26 cellular contexts compared by ENCODE assay signal in the genomic region with DNA sequence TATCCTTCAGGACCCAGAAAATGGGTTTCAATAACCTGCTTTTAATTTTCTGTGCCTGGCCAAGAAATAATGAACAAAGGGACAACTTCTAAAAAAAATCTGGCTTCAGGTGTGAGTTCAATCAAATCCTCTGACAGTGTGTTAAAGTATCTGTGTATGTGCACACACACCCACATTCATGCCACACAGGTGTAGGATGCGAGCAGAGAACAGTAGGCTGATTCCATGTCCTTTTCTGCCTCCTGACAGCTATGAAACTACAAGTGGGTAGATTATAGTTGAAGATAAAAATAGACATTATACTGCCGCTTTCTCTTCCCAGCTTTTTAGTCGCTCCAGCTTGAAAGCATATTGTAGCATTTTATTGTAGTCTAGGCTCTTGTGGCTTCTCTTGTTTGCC.
"Had no signal": no experiment of that assay in that cellular context is flagged by ENCODE, and none has a peak within 500 bp of the region (broad histone marks: within the 10 kb centered on the region; RNA-seq: fewer than 3 reads in every experiment).

No MANE protein-coding gene starts in this region.

- H3K4me3 Mint-ChIP-seq: activated CD4-positive, alpha-beta memory T cell treated with anti-CD3 and anti-CD28 coated beads for 36 hours; activated CD4-positive, alpha-beta T cell treated with anti-CD3 and anti-CD28 coated beads for 36 hours; activated CD4-positive, alpha-beta T cell treated with anti-CD3 and anti-CD28 coated beads, Interleukin-2, amount 10 ng/mL, durations not matched to agents 24 days and 14 days; activated CD8-positive, alpha-beta memory T cell treated with anti-CD3 and anti-CD28 coated beads, Interleukin-2, amount 10 ng/mL, durations not matched to agents 7 days and 5 days; activated CD8-positive, alpha-beta T cell treated with anti-CD3 and anti-CD28 coated beads, Interleukin-2, amount 10 ng/mL, durations not matched to agents 7 days and 5 days; activated naive CD4-positive, alpha-beta T cell treated with anti-CD3 and anti-CD28 coated beads, Interleukin-2, amount 10 ng/mL, durations not matched to agents 7 days and 5 days; activated naive CD8-positive, alpha-beta T cell treated with anti-CD3 and anti-CD28 coated beads, Interleukin-2, amount 10 ng/mL, durations not matched to agents 7 days and 5 days; activated T-cell treated with anti-CD3 and anti-CD28 coated beads, Interleukin-2, amount 50 U/mL, for 24 hours; activated T-cell treated with anti-CD3 and anti-CD28 coated beads, Interleukin-2, amount 50 U/mL, for 72 hours had no signal

- ATAC-seq: activated CD4-positive, alpha-beta T cell treated with anti-CD3 and anti-CD28 coated beads for 36 hours; activated CD8-positive, alpha-beta memory T cell treated with anti-CD3 and anti-CD28 coated beads, Interleukin-2, amount 10 ng/mL, durations not matched to agents 7 days and 5 days; activated CD8-positive, alpha-beta T cell treated with anti-CD3 and anti-CD28 coated beads, Interleukin-2, amount 10 ng/mL, durations not matched to agents 7 days and 5 days; activated naive CD4-positive, alpha-beta T cell treated with anti-CD3 and anti-CD28 coated beads, Interleukin-2, amount 50 U/mL, for 72 hours; activated T-cell treated with anti-CD3 and anti-CD28 coated beads, Interleukin-2, amount 50 U/mL, for 72 hours; foreskin keratinocyte; gastrocnemius medialis had no signal

- H3K4me1 Mint-ChIP-seq: activated CD4-positive, alpha-beta T cell treated with anti-CD3 and anti-CD28 coated beads for 36 hours; activated CD4-positive, alpha-beta T cell treated with anti-CD3 and anti-CD28 coated beads, Interleukin-2, amount 10 ng/mL, durations not matched to agents 24 days and 14 days; activated CD8-positive, alpha-beta memory T cell treated with anti-CD3 and anti-CD28 coated beads, Interleukin-2, amount 10 ng/mL, durations not matched to agents 7 days and 5 days; activated naive CD4-positive, alpha-beta T cell treated with anti-CD3 and anti-CD28 coated beads, Interleukin-2, amount 10 ng/mL, durations not matched to agents 7 days and 5 days; activated naive CD8-positive, alpha-beta T cell treated with anti-CD3 and anti-CD28 coated beads, Interleukin-2, amount 10 ng/mL, durations not matched to agents 7 days and 5 days had no signal

- H3K36me3 ChIP-seq: ascending aorta, brain microvascular endothelial cell, gastrocnemius medialis had no signal

- H3K27me3 Mint-ChIP-seq: activated CD4-positive, alpha-beta memory T cell treated with anti-CD3 and anti-CD28 coated beads for 36 hours; activated CD4-positive, alpha-beta T cell treated with anti-CD3 and anti-CD28 coated beads for 36 hours; activated CD4-positive, alpha-beta T cell treated with anti-CD3 and anti-CD28 coated beads, Interleukin-2, amount 10 ng/mL, durations not matched to agents 24 days and 14 days; activated CD8-positive, alpha-beta memory T cell treated with anti-CD3 and anti-CD28 coated beads, Interleukin-2, amount 10 ng/mL, durations not matched to agents 7 days and 5 days; activated naive CD4-positive, alpha-beta T cell treated with anti-CD3 and anti-CD28 coated beads, Interleukin-2, amount 10 ng/mL, durations not matched to agents 7 days and 5 days; activated naive CD8-positive, alpha-beta T cell treated with anti-CD3 and anti-CD28 coated beads, Interleukin-2, amount 10 ng/mL, durations not matched to agents 7 days and 5 days; activated T-cell treated with anti-CD3 and anti-CD28 coated beads, Interleukin-2, amount 50 U/mL, for 24 hours had no signal

- H3K9me3 ChIP-seq: ascending aorta, gastrocnemius medialis had no signal

- DNase-seq: activated CD4-positive, alpha-beta memory T cell treated with anti-CD3 and anti-CD28 coated beads for 36 hours; activated CD4-positive, alpha-beta T cell treated with anti-CD3 and anti-CD28 coated beads for 36 hours; activated CD4-positive, alpha-beta T cell treated with anti-CD3 and anti-CD28 coated beads, Interleukin-2, amount 10 ng/mL, durations not matched to agents 24 days and 14 days; activated CD4-positive, CD25-positive, alpha-beta regulatory T cell; activated CD4-positive, CD25-positive, alpha-beta regulatory T cell treated with anti-CD3 and anti-CD28 coated beads, Interleukin-2, amount 50 U/mL, for 72 hours; activated CD8-positive, alpha-beta memory T cell treated with anti-CD3 and anti-CD28 coated beads, Interleukin-2, amount 10 ng/mL, durations not matched to agents 7 days and 5 days; activated CD8-positive, alpha-beta memory T cell treated with anti-CD3 and anti-CD28 coated beads, Interleukin-2, amount 50 U/mL, for 4 hours; activated CD8-positive, alpha-beta T cell treated with anti-CD3 and anti-CD28 coated beads, Interleukin-2, amount 10 ng/mL, durations not matched to agents 7 days and 5 days; activated gamma-delta T cell; activated naive CD4-positive, alpha-beta T cell; activated naive CD4-positive, alpha-beta T cell treated with anti-CD3 and anti-CD28 coated beads, Interleukin-2, amount 10 ng/mL, durations not matched to agents 7 days and 5 days; activated naive CD8-positive, alpha-beta T cell treated with anti-CD3 and anti-CD28 coated beads, Interleukin-2, amount 10 ng/mL, durations not matched to agents 7 days and 5 days; activated T-cell treated with anti-CD3 and anti-CD28 coated beads for 4 hours; activated T-cell treated with anti-CD3 and anti-CD28 coated beads, Interleukin-2, amount 50 U/mL, for 24 hours; activated T-cell treated with anti-CD3 and anti-CD28 coated beads, Interleukin-2, amount 50 U/mL, for 72 hours; brain microvascular endothelial cell; cortex of kidney; dermis blood vessel endothelial cell; effector CD8-positive, alpha-beta T cell; foreskin keratinocyte; gastrocnemius medialis; T-helper 1 cell; T-helper 2 cell had no signal

- H3K4me1 ChIP-seq: ascending aorta, foreskin keratinocyte, gastrocnemius medialis had no signal

- H3K36me3 Mint-ChIP-seq: activated CD4-positive, alpha-beta memory T cell treated with anti-CD3 and anti-CD28 coated beads for 36 hours; activated CD8-positive, alpha-beta memory T cell treated with anti-CD3 and anti-CD28 coated beads, Interleukin-2, amount 10 ng/mL, durations not matched to agents 7 days and 5 days; activated naive CD4-positive, alpha-beta T cell treated with anti-CD3 and anti-CD28 coated beads, Interleukin-2, amount 10 ng/mL, durations not matched to agents 7 days and 5 days; activated naive CD8-positive, alpha-beta T cell treated with anti-CD3 and anti-CD28 coated beads, Interleukin-2, amount 10 ng/mL, durations not matched to agents 7 days and 5 days had no signal

- H3K27ac Mint-ChIP-seq: activated CD4-positive, alpha-beta memory T cell treated with anti-CD3 and anti-CD28 coated beads for 36 hours; activated CD4-positive, alpha-beta T cell treated with anti-CD3 and anti-CD28 coated beads for 36 hours; activated CD4-positive, alpha-beta T cell treated with anti-CD3 and anti-CD28 coated beads, Interleukin-2, amount 10 ng/mL, durations not matched to agents 24 days and 14 days; activated CD8-positive, alpha-beta memory T cell treated with anti-CD3 and anti-CD28 coated beads, Interleukin-2, amount 10 ng/mL, durations not matched to agents 7 days and 5 days; activated CD8-positive, alpha-beta T cell treated with anti-CD3 and anti-CD28 coated beads, Interleukin-2, amount 10 ng/mL, durations not matched to agents 7 days and 5 days; activated naive CD4-positive, alpha-beta T cell treated with anti-CD3 and anti-CD28 coated beads, Interleukin-2, amount 10 ng/mL, durations not matched to agents 7 days and 5 days; activated naive CD4-positive, alpha-beta T cell treated with anti-CD3 and anti-CD28 coated beads, Interleukin-2, amount 50 U/mL, for 72 hours; activated naive CD8-positive, alpha-beta T cell treated with anti-CD3 and anti-CD28 coated beads, Interleukin-2, amount 10 ng/mL, durations not matched to agents 7 days and 5 days; activated T-cell treated with anti-CD3 and anti-CD28 coated beads, Interleukin-2, amount 50 U/mL, for 24 hours; activated T-cell treated with anti-CD3 and anti-CD28 coated beads, Interleukin-2, amount 50 U/mL, for 72 hours had no signal

- H3K27me3 ChIP-seq: ascending aorta, brain microvascular endothelial cell, gastrocnemius medialis had no signal

- H3K27ac ChIP-seq: ascending aorta, brain microvascular endothelial cell, epithelial cell of prostate, foreskin keratinocyte, gastrocnemius medialis had no signal

- H3K4me3 ChIP-seq: ascending aorta, gastrocnemius medialis had no signal
